26 cellular contexts compared by ENCODE assay signal in the genomic region with DNA sequence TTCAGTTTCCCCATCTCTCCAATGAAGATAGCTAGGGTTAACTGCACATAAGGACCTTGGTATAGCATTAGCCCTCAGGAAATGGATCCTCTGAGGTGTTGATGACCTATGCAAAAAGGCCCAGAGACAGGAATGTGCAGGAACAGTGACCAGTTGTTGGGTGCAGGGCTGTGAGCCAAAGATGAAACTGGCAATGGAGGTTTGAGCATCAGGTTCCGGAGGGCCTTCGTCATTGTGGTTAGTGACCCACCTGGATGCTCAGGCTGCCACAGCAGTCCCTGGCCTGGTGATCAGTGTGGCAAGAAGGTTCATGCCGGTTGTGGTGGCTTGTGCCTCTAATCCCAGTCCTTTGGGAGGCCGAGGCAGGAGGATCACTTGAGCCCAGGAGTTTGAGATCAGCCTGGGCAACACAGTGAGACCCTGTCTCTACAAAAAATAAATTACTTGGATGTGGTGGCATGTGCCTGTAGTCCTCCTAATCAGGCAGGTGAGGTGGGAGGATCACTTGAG.
"Had no signal": no experiment of that assay in that cellular context is flagged by ENCODE, and none has a peak within 500 bp of the region (broad histone marks: within the 10 kb centered on the region; RNA-seq: fewer than 3 reads in every experiment).

No MANE protein-coding gene starts in this region.

- H3K4me1 ChIP-seq: breast epithelium had no signal

- H3K27ac Mint-ChIP-seq: activated CD4-positive, alpha-beta T cell treated with anti-CD3 and anti-CD28 coated beads, Interleukin-2, amount 10 ng/mL, durations not matched to agents 7 days and 5 days; activated CD8-positive, alpha-beta memory T cell treated with anti-CD3 and anti-CD28 coated beads, Interleukin-2, amount 10 ng/mL, durations not matched to agents 7 days and 5 days; activated CD8-positive, alpha-beta T cell treated with anti-CD3 and anti-CD28 coated beads for 36 hours; memory B cell; nephron; T-helper 2 cell treated with Interferon-gamma antibody and Interleukin-4, amounts not matched to agents 5 μg/mL and 100 μg/mL, for 36 hours had no signal

- H3K4me1 Mint-ChIP-seq: activated CD4-positive, alpha-beta T cell treated with anti-CD3 and anti-CD28 coated beads, Interleukin-2, amount 10 ng/mL, durations not matched to agents 7 days and 5 days; activated CD8-positive, alpha-beta memory T cell treated with anti-CD3 and anti-CD28 coated beads, Interleukin-2, amount 10 ng/mL, durations not matched to agents 7 days and 5 days; memory B cell had no signal

- DNase-seq: activated CD4-positive, alpha-beta T cell treated with anti-CD3 and anti-CD28 coated beads, Interleukin-2, amount 10 ng/mL, durations not matched to agents 7 days and 5 days; activated CD4-positive, CD25-positive, alpha-beta regulatory T cell treated with anti-CD3 and anti-CD28 coated beads, Interleukin-2, amount 50 U/mL, for 72 hours; activated CD8-positive, alpha-beta memory T cell treated with anti-CD3 and anti-CD28 coated beads, Interleukin-2, amount 10 ng/mL, durations not matched to agents 7 days and 5 days; activated CD8-positive, alpha-beta T cell treated with anti-CD3 and anti-CD28 coated beads for 36 hours; activated gamma-delta T cell; activated T-cell treated with anti-CD3 and anti-CD28 coated beads for 4 hours; cerebellar nuclear complex; effector CD4-positive, alpha-beta T cell; heart left ventricle; islet precursor cell; SK-N-SH; stimulated activated CD4-positive, alpha-beta T cell treated with anti-CD3 and anti-CD28 coated beads, Interleukin-2, amount 100 ng/mL, for 48 hours; stimulated activated CD8-positive, alpha-beta memory T cell treated with anti-CD3 and anti-CD28 coated beads, Interleukin-4, amount 100 ng/mL, for 48 hours; stimulated activated naive CD4-positive, alpha-beta T cell treated with Interleukin-2 at 50 U/mL for 16 hours; upper lobe of left lung; WERI-Rb-1 had no signal

- ATAC-seq: activated CD8-positive, alpha-beta memory T cell treated with anti-CD3 and anti-CD28 coated beads, Interleukin-2, amount 10 ng/mL, durations not matched to agents 7 days and 5 days; activated CD8-positive, alpha-beta T cell treated with anti-CD3 and anti-CD28 coated beads for 36 hours; activated naive CD4-positive, alpha-beta T cell treated with anti-CD3 and anti-CD28 coated beads, Interleukin-2, amount 50 U/mL, for 72 hours; gastroesophageal sphincter; heart left ventricle; pancreas had no signal

- H3K4me3 Mint-ChIP-seq: activated CD4-positive, alpha-beta T cell treated with anti-CD3 and anti-CD28 coated beads, Interleukin-2, amount 10 ng/mL, durations not matched to agents 7 days and 5 days; activated CD8-positive, alpha-beta memory T cell treated with anti-CD3 and anti-CD28 coated beads, Interleukin-2, amount 10 ng/mL, durations not matched to agents 7 days and 5 days; activated CD8-positive, alpha-beta T cell treated with anti-CD3 and anti-CD28 coated beads for 36 hours; memory B cell; nephron; T-helper 2 cell treated with Interferon-gamma antibody and Interleukin-4, amounts not matched to agents 5 μg/mL and 100 μg/mL, for 36 hours had no signal

- H3K27me3 Mint-ChIP-seq: activated CD4-positive, alpha-beta T cell treated with anti-CD3 and anti-CD28 coated beads, Interleukin-2, amount 10 ng/mL, durations not matched to agents 7 days and 5 days; activated CD8-positive, alpha-beta memory T cell treated with anti-CD3 and anti-CD28 coated beads, Interleukin-2, amount 10 ng/mL, durations not matched to agents 7 days and 5 days; activated CD8-positive, alpha-beta T cell treated with anti-CD3 and anti-CD28 coated beads for 36 hours; memory B cell had no signal

- H3K27me3 ChIP-seq: breast epithelium, gastroesophageal sphincter, heart left ventricle, neutrophil, pancreas, right lobe of liver, upper lobe of left lung had no signal

- H3K9me3 ChIP-seq: breast epithelium, gastroesophageal sphincter, heart left ventricle, neutrophil, pancreas, right lobe of liver, SK-N-SH, upper lobe of left lung had no signal

- H3K9me3 Mint-ChIP-seq: activated CD4-positive, alpha-beta T cell treated with anti-CD3 and anti-CD28 coated beads, Interleukin-2, amount 10 ng/mL, durations not matched to agents 7 days and 5 days; activated CD8-positive, alpha-beta T cell treated with anti-CD3 and anti-CD28 coated beads for 36 hours; activated naive CD4-positive, alpha-beta T cell treated with anti-CD3 and anti-CD28 coated beads, Interleukin-2, amount 50 U/mL, for 72 hours; memory B cell; nephron; T-helper 2 cell treated with Interferon-gamma antibody and Interleukin-4, amounts not matched to agents 5 μg/mL and 100 μg/mL, for 36 hours had no signal

- H3K27ac ChIP-seq: breast epithelium, gastroesophageal sphincter, heart left ventricle, pancreas, right lobe of liver, upper lobe of left lung, WERI-Rb-1 had no signal

- H3K4me3 ChIP-seq: breast epithelium, gastroesophageal sphincter, heart left ventricle, pancreas, right lobe of liver, smooth muscle cell, upper lobe of left lung had no signal
